Comparison of ENCODE assay signal across 13 cellular contexts in the genomic region with DNA sequence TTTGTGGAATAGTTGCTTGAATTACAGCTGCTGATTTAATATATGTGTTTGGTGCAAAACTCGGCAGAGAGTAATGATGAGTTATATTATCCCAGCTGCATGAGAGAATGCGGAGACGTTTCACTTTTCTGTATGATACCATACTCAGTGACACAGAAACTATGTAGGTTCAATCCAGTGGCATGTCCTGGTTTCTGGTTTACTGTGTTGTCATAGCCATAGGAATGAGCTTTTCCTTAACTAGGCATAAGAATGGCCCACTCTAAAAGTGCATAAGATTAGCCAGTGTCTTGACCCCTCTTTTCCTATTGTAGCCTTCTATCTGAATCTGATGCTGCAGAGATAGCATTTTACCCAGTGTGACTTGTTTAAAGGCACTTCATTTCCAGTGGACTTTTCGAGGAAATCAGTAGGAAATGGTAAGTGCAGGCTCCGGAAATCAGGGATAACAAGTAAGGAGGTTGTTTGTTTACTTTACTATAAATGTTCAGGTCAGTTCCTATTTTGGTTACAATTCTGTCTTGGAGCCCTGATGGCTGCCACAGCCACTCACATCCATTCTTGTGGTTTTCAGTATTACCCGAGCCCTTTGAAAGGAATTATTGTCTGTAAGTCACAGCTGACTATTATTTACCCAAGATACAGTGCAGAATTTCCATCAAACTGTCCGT.
DNase-seq lines count a peak whose midpoint lies in the region; ATAC-seq and TF ChIP-seq lines count a peak whose summit lies in the region.
"Had no signal": no experiment of that assay in that cellular context is flagged by ENCODE, and none has a peak within 500 bp of the region (broad histone marks: within the 10 kb centered on the region; RNA-seq: fewer than 3 reads in every experiment).

No MANE protein-coding gene starts in this region.

- no peak overlapping the region for H2BK5ac ChIP-seq in mesenchymal stem cell (ENCODE audit: low read depth, low read length, poor library complexity, severe bottlenecking)

- H3K4ac ChIP-seq in mesenchymal stem cell (ENCODE audit: low read depth in 1 of 2, low read length in 2 of 2): no peak overlapping the region

- peak overlapping the region; percentile 8 for H3K27ac Mint-ChIP-seq in chondrocyte (ENCODE audit: unreplicated experiment)
- H3K27ac Mint-ChIP-seq: activated T-helper 17 cell treated with anti-CD3 and anti-CD28 coated beads, Interleukin-2, amount 50 U/mL, for 72 hours; B cell; stimulated activated effector memory CD8-positive, alpha-beta T cell treated with anti-CD3 and anti-CD28 coated beads, Interleukin-12 subunit alpha, Interleukin-12 subunit beta, amount 100 ng/mL, for 72 hours had no signal

- ATAC-seq in lower lobe of right lung: no peak
- ATAC-seq: activated T-helper 17 cell treated with anti-CD3 and anti-CD28 coated beads, Interleukin-2, amount 50 U/mL, for 72 hours; stimulated activated effector memory CD8-positive, alpha-beta T cell treated with anti-CD3 and anti-CD28 coated beads, Interleukin-12 subunit alpha, Interleukin-12 subunit beta, amount 100 ng/mL, for 72 hours had no signal

- H3K14ac ChIP-seq in mesenchymal stem cell (ENCODE audit: low read length in 2 of 2): no peak overlapping the region

- peak overlapping the region; percentile 68 for H3K4me2 ChIP-seq in mesenchymal stem cell (ENCODE audit: low read length, poor library complexity, severe bottlenecking)

- peaks cover 13% of the 10 kb centered on the region for H3K4me1 ChIP-seq in HUES48 (ENCODE audit: control insufficient read depth, insufficient read depth, low read length)
- H3K4me1 ChIP-seq in mesenchymal stem cell (ENCODE audit: control insufficient read depth, insufficient read depth, low read depth, low read length): no peaks in the 10 kb centered on the region
- no peaks in the 10 kb centered on the region for H3K4me1 ChIP-seq in lower lobe of right lung

- H3K4me3 ChIP-seq in HUES48 (ENCODE audit: low read depth, low read length) (no peak overlapping the region), mesenchymal stem cell (ENCODE audit: insufficient read depth in 1 of 2, low read depth in 1 of 2, low read length in 2 of 2) (peak overlapping the region in 1 of 2 experiments; percentile 26), lower lobe of right lung (no peak overlapping the region)

- no peaks in the 10 kb centered on the region for H3K36me3 Mint-ChIP-seq in chondrocyte (ENCODE audit: low read depth)
- H3K36me3 Mint-ChIP-seq: stimulated activated effector memory CD8-positive, alpha-beta T cell treated with anti-CD3 and anti-CD28 coated beads, Interleukin-12 subunit alpha, Interleukin-12 subunit beta, amount 100 ng/mL, for 72 hours had no signal

- H3K23ac ChIP-seq in mesenchymal stem cell (ENCODE audit: low read length in 2 of 2): no peak overlapping the region

- H3K9me3 Mint-ChIP-seq in chondrocyte (ENCODE audit: low read depth): peaks cover 3% of the 10 kb centered on the region
- H3K9me3 Mint-ChIP-seq: activated T-helper 17 cell treated with anti-CD3 and anti-CD28 coated beads, Interleukin-2, amount 50 U/mL, for 72 hours had no signal

- intact Hi-C loops in lower lobe of right lung (cut with DNase I): no loop called here

- H2AFZ ChIP-seq in mesenchymal stem cell (ENCODE audit: low read depth, low read length): no peak overlapping the region

- H3K27me3 Mint-ChIP-seq in chondrocyte (ENCODE audit: low read depth): no peaks in the 10 kb centered on the region
- H3K27me3 Mint-ChIP-seq: activated T-helper 17 cell treated with anti-CD3 and anti-CD28 coated beads, Interleukin-2, amount 50 U/mL, for 72 hours; B cell had no signal

- H3K27me3 ChIP-seq in HUES48 (ENCODE audit: control insufficient read depth, insufficient read depth, low read length) (no peaks in the 10 kb centered on the region), mesenchymal stem cell (ENCODE audit: control insufficient read depth in 1 of 2, insufficient read depth in 1 of 2, low read length in 2 of 2) (no peaks in the 10 kb centered on the region), lower lobe of right lung (ENCODE audit: low read depth) (no peaks in the 10 kb centered on the region)

- H2BK12ac ChIP-seq in mesenchymal stem cell (ENCODE audit: low read length in 2 of 2): no peak overlapping the region

- no peak overlapping the region for H4K91ac ChIP-seq in mesenchymal stem cell (ENCODE audit: low read length)

- H3K18ac ChIP-seq in mesenchymal stem cell (ENCODE audit: low read depth in 1 of 2, low read length in 2 of 2): no peak overlapping the region

- peaks cover 18% of the 10 kb centered on the region for H3K4me1 Mint-ChIP-seq in chondrocyte (ENCODE audit: low read depth)
- H3K4me1 Mint-ChIP-seq: activated T-helper 17 cell treated with anti-CD3 and anti-CD28 coated beads, Interleukin-2, amount 50 U/mL, for 72 hours; B cell; stimulated activated effector memory CD8-positive, alpha-beta T cell treated with anti-CD3 and anti-CD28 coated beads, Interleukin-12 subunit alpha, Interleukin-12 subunit beta, amount 100 ng/mL, for 72 hours had no signal

- H2AK5ac ChIP-seq in mesenchymal stem cell (ENCODE audit: low read length, severe bottlenecking): no peak overlapping the region

- no peak overlapping the region for H2BK120ac ChIP-seq in mesenchymal stem cell (ENCODE audit: low read depth, low read length)

- H3K4me3 Mint-ChIP-seq in chondrocyte (ENCODE audit: unreplicated experiment): peak overlapping the region; percentile 3
- H3K4me3 Mint-ChIP-seq: activated T-helper 17 cell treated with anti-CD3 and anti-CD28 coated beads, Interleukin-2, amount 50 U/mL, for 72 hours; B cell; stimulated activated effector memory CD8-positive, alpha-beta T cell treated with anti-CD3 and anti-CD28 coated beads, Interleukin-12 subunit alpha, Interleukin-12 subunit beta, amount 100 ng/mL, for 72 hours had no signal

- WGBS in mesenchymal stem cell: 25% methylated on average over 4 of the region's 7 CpGs

- H3K79me1 ChIP-seq in mesenchymal stem cell (replicated peaks; ENCODE audit: low read length, poor library complexity, severe bottlenecking): peaks cover 2% of the 10 kb centered on the region

- no peak for TF ChIP-seq CTCF in chondrocyte (IDR thresholded peaks at IDR 0.05)
- TF ChIP-seq CTCF in lower lobe of right lung (IDR thresholded peaks at IDR 0.05): no peak

- no peak overlapping the region for H2BK15ac ChIP-seq in mesenchymal stem cell (ENCODE audit: low read depth, poor library complexity, severe bottlenecking)

- H3K36me3 ChIP-seq in HUES48 (ENCODE audit: control insufficient read depth, insufficient read depth, low read length) (peaks cover 19% of the 10 kb centered on the region), mesenchymal stem cell (ENCODE audit: control insufficient read depth in 1 of 2, insufficient read depth in 2 of 2, low read depth in 1 of 2, low read length in 2 of 2) (peaks cover 0 to 6% of the 10 kb centered on the region in 2 experiments), lower lobe of right lung (no peaks in the 10 kb centered on the region)

- H3K27ac ChIP-seq in HUES48 (ENCODE audit: low read depth, low read length) (peak overlapping the region; percentile 73), mesenchymal stem cell (ENCODE audit: low read length, poor library complexity, severe bottlenecking) (peak overlapping the region; percentile 86), lower lobe of right lung (no peak overlapping the region)
- H3K27ac ChIP-seq: VCaP had no signal

- H3K9me3 ChIP-seq in HUES48 (ENCODE audit: control insufficient read depth, insufficient read depth, low read length) (no peaks in the 10 kb centered on the region), mesenchymal stem cell (ENCODE audit: control insufficient read depth, low read length) (no peaks in the 10 kb centered on the region), lower lobe of right lung (no peaks in the 10 kb centered on the region)

- no peak overlapping the region for H3K9ac ChIP-seq in HUES48 (ENCODE audit: low read depth, low read length)
- peak overlapping the region; percentile 8 for H3K9ac ChIP-seq in mesenchymal stem cell (ENCODE audit: low read length)

- no peak overlapping the region for H4K8ac ChIP-seq in mesenchymal stem cell (ENCODE audit: low read length)

- DNase-seq in A172 (ENCODE audit: low spot score) (peak; percentile 40), chondrocyte (ENCODE audit: low spot score) (no peak), mesenchymal stem cell (peak; percentile 80), cerebellar nuclear complex (lab: John Stamatoyannopoulos, UW) (no peak), NAMALWA (ENCODE audit: low spot score) (no peak), lower lobe of right lung (no peak), OCI-M2 (lab: John Stamatoyannopoulos, UW; ENCODE audit: unreplicated experiment) (no peak)
- DNase-seq: Kasumi-1 had no signal

Comparison
In these comparisons a context has a peak if more than half of its experiments do, and no peak if none do; other contexts are left out.
1. DNase-seq: peak in A172 (single experiment) and mesenchymal stem cell (single experiment); none in chondrocyte (single experiment), cerebellar nuclear complex (0 of 2), NAMALWA (single experiment), lower lobe of right lung (single experiment) and OCI-M2 (single experiment).